15 cellular contexts compared by ENCODE assay signal in genomic region chr4:110310795-110311194, GRCh38.
A peak's percentile ranks its signal among the peaks of the same experiment; 100 is the strongest.
DNase-seq lines count a peak whose midpoint lies in the region; ATAC-seq, FAIRE-seq and TF ChIP-seq lines count a peak whose summit lies in the region.
"Had no signal": no experiment of that assay in that cellular context is flagged by ENCODE, and none has a peak within 500 bp of the region (broad histone marks: within the 10 kb centered on the region; RNA-seq: fewer than 3 reads in every experiment).

No MANE protein-coding gene starts in this region.

- intact Hi-C loops in HCT116 (cut with micrococcal nuclease) = no loop called here
- intact Hi-C loops in GM12878 (cut with micrococcal nuclease; ENCODE audit: unreplicated experiment) = no loop called here
- intact Hi-C loops in vagina (cut with DNase I) = no loop called here

- SMC1A ChIA-PET in GM12878 (lab: Charles Lee; ENCODE audit: uncharacterized antibody, unreplicated experiment) = interaction anchor here (1.0 to 4.3 kb wide), 8 partner anchors 13 to 312 kb away, joined by 3 to 16 read pairs (median 4); no protein-coding TSS in a partner anchor

- no peaks in the 10 kb centered on the region for H3K9me3 ChIP-seq in HCT116 (ENCODE audit: control insufficient read depth in 1 of 2, insufficient read depth in 1 of 2, low read depth in 1 of 2, low read length in 2 of 2)
- no peaks in the 10 kb centered on the region for H3K9me3 ChIP-seq in Karpas-422 (ENCODE audit: low read length)
- no peaks in the 10 kb centered on the region for H3K9me3 ChIP-seq in GM12878 (replicated peaks; ENCODE audit: control insufficient read depth, insufficient read depth, low read length)
- no peaks in the 10 kb centered on the region for H3K9me3 ChIP-seq in vagina

- peak; percentile 70 for ATAC-seq in GM18511 (IDR thresholded peaks at IDR 0.05; ENCODE audit: unreplicated experiment)
- peak; percentile 53; the same call in 1 of the 2 replicates for ATAC-seq in HCT116
- ATAC-seq in GM12878 = peak; percentile 88
- ATAC-seq: natural killer cell, Panc1 had no signal

- no peak overlapping the region for H3K4me2 ChIP-seq in HCT116 (ENCODE audit: low read length)
- no peak overlapping the region for H3K4me2 ChIP-seq in Karpas-422 (ENCODE audit: low read depth, low read length, poor library complexity, severe bottlenecking)
- 0 out of 2 replicates have a peak overlapping the region, but pooled peaks have one; percentile 3 for H3K4me2 ChIP-seq in GM12878 (ENCODE audit: control insufficient read depth, insufficient read depth)

- H3K9me2 ChIP-seq in HCT116 (ENCODE audit: insufficient read depth) = 0 out of 2 replicates have a peak, but pooled peaks cover 3% of the 10 kb centered on the region
- no peaks in the 10 kb centered on the region for H3K9me2 ChIP-seq in Karpas-422 (replicated peaks; ENCODE audit: insufficient read depth, low read length)

- in situ Hi-C loops in GM12878 (cut with MboI) = loop anchor here (10.0 kb wide), 1 partner anchor 306 kb away; no protein-coding TSS in a partner anchor

- no peak for TF ChIP-seq EP300 in GM12878 (IDR thresholded peaks at IDR 0.05; ENCODE audit: borderline replicate concordance in 1 of 2, control insufficient read depth in 1 of 2, low read depth in 2 of 2, low read length in 2 of 2)

- FAIRE-seq in GM12878 (lab: Jason Lieb, UNC) = no peak
- FAIRE-seq: keratinocyte, small intestine had no signal

- DNase-seq in HCT116 (ENCODE audit: low read depth, low spot score) = no peak
- peak; percentile 58 for DNase-seq in Karpas-422
- DNase-seq in GM12878 (ENCODE audit: low read depth, low spot score) = peak; percentile 17
- DNase-seq in vagina (ENCODE audit: extremely low spot score in 2 of 2) = no peak
- DNase-seq in DMS153 treated with DMSO at 0.1 percent for 48 hours (lab: John Stamatoyannopoulos, UW; ENCODE audit: unreplicated experiment) = no peak
- DNase-seq in activated T-cell treated with anti-CD3 and anti-CD28 coated beads, Interleukin-2, amount 50 U/mL, for 1 hour = no peak
- no peak for DNase-seq in activated T-cell treated with anti-CD3 and anti-CD28 coated beads for 4 hours
- DNase-seq: activated naive CD4-positive, alpha-beta T cell treated with anti-CD3 and anti-CD28 coated beads for 36 hours; cerebellar nuclear complex; natural killer cell; NCI-H1436; small intestine had no signal

- RAD21 ChIA-PET in HCT116 (lab: Charles Lee; ENCODE audit: low non-redundant PET in 1 of 2, low total read pairs in 2 of 2, uncharacterized antibody in 2 of 2, unreplicated experiment in 2 of 2) (no interaction called here), GM12878 (lab: Charles Lee; ENCODE audit: unreplicated experiment) (interaction anchor here (0.8 to 1.9 kb wide), 7 partner anchors 24 to 311 kb away, joined by 3 to 8 read pairs (median 3); no protein-coding TSS in a partner anchor)

- H3K9ac ChIP-seq in HCT116 (ENCODE audit: low read length) (no peak overlapping the region), Karpas-422 (ENCODE audit: low read length) (no peak overlapping the region), GM12878 (ENCODE audit: control insufficient read depth, insufficient read depth, low read length) (no peak overlapping the region)

- peak overlapping the region; percentile 29 for H2AFZ ChIP-seq in HCT116 (ENCODE audit: low read depth, low read length, poor library complexity, severe bottlenecking)
- H2AFZ ChIP-seq in Karpas-422 (ENCODE audit: low read length) = no peak overlapping the region
- no peak overlapping the region for H2AFZ ChIP-seq in GM12878 (ENCODE audit: control insufficient read depth, low read depth, low read length)

- no peak overlapping the region for H3K27ac ChIP-seq in HCT116 (ENCODE audit: low read depth, low read length)
- no peak overlapping the region for H3K27ac ChIP-seq in Karpas-422 (ENCODE audit: low read length)
- no peak overlapping the region for H3K27ac ChIP-seq in GM12878 (ENCODE audit: control insufficient read depth, insufficient read depth)
- no peak overlapping the region for H3K27ac ChIP-seq in vagina

- POLR2A ChIA-PET in HCT116 (lab: Charles Lee) (no interaction called here), GM12878 (lab: Charles Lee) (no interaction called here)

- H3K79me2 ChIP-seq in HCT116 (ENCODE audit: insufficient read depth, low read length) = no peaks in the 10 kb centered on the region
- no peaks in the 10 kb centered on the region for H3K79me2 ChIP-seq in Karpas-422 (ENCODE audit: low read length)
- no peaks in the 10 kb centered on the region for H3K79me2 ChIP-seq in GM12878 (ENCODE audit: control insufficient read depth, insufficient read depth, low read length)

- TF ChIP-seq CTCF in HCT116 (IDR thresholded peaks at IDR 0.05 in 2 of 3, conservative IDR thresholded peaks at IDR 0.05 in 1 of 3; ENCODE audit: borderline replicate concordance in 1 of 3, insufficient read depth in 1 of 3, low read depth in 2 of 3, low read length in 2 of 3) = no peak
- TF ChIP-seq CTCF in GM12878 (IDR thresholded peaks at IDR 0.05 in 2 of 3, conservative IDR thresholded peaks at IDR 0.05 in 1 of 3; ENCODE audit: control insufficient read depth in 2 of 3, extremely low read depth in 1 of 3, insufficient read depth in 1 of 3, low read depth in 3 of 3, low read length in 3 of 3) = no peak
- TF ChIP-seq CTCF in vagina (IDR thresholded peaks at IDR 0.05) = no peak

- H3K4me3 ChIP-seq in HCT116 (replicated peaks in 1 of 2; ENCODE audit: low read depth in 1 of 2, low read length in 2 of 2) (no peak overlapping the region), Karpas-422 (ENCODE audit: low read length) (no peak overlapping the region), GM12878 (no peak overlapping the region), vagina (no peak overlapping the region)

- H3K27me3 ChIP-seq in HCT116 (ENCODE audit: insufficient read depth, low read length) (no peaks in the 10 kb centered on the region), Karpas-422 (ENCODE audit: low read length) (peaks cover 4% of the 10 kb centered on the region; the same call in 1 of the 2 replicates), GM12878 (replicated peaks in 1 of 2; ENCODE audit: control insufficient read depth in 2 of 2, insufficient read depth in 2 of 2, low read length in 1 of 2) (no peaks in the 10 kb centered on the region), vagina (no peaks in the 10 kb centered on the region)

- no peak for TF ChIP-seq RAD21 in HCT116 (IDR thresholded peaks at IDR 0.05; ENCODE audit: low read depth)
- no peak for TF ChIP-seq RAD21 in GM12878 (IDR thresholded peaks at IDR 0.05; ENCODE audit: insufficient read depth, low read depth, low read length)

- CTCF ChIA-PET in HCT116 (lab: Charles Lee) = no interaction called here
- CTCF ChIA-PET in GM12878 (lab: Yijun Ruan, JAX) = interaction anchor here (0.6 to 4.0 kb wide), 10 partner anchors 12 to 323 kb away, joined by 3 to 16 read pairs (median 4); no protein-coding TSS in a partner anchor

- 0% methylated on average over 1 of the region's 1 CpG for WGBS in GM12878 (ENCODE audit: insufficient coverage, insufficient replicate concordance, low lambda C conversion rate, missing lambda C conversion rate)

- no peaks in the 10 kb centered on the region for H4K20me1 ChIP-seq in HCT116 (ENCODE audit: insufficient read depth)
- H4K20me1 ChIP-seq in Karpas-422 (ENCODE audit: insufficient read depth, low read depth, low read length) = no peaks in the 10 kb centered on the region
- no peaks in the 10 kb centered on the region for H4K20me1 ChIP-seq in GM12878 (ENCODE audit: control insufficient read depth, insufficient read depth)

- H3K36me3 ChIP-seq in HCT116 (ENCODE audit: control insufficient read depth in 1 of 2, insufficient read depth in 2 of 2, low read length in 2 of 2) (no peaks in the 10 kb centered on the region), Karpas-422 (ENCODE audit: insufficient read depth, low read length) (no peaks in the 10 kb centered on the region), GM12878 (ENCODE audit: control insufficient read depth in 2 of 2, insufficient read depth in 2 of 2, low read length in 1 of 2) (no peaks in the 10 kb centered on the region), vagina (no peaks in the 10 kb centered on the region)

- BruUV-seq in HCT116 (replicated peaks; lab: Mats Ljungman, UMichigan) = no TSS peak
- BruUV-seq in GM12878 (replicated peaks; lab: Mats Ljungman, UMichigan) = no TSS peak

- TF ChIP-seq POLR2A in HCT116 (IDR thresholded peaks at IDR 0.05; ENCODE audit: borderline replicate concordance, extremely low read depth, insufficient read depth, insufficient read length) (no peak), GM12878 (IDR thresholded peaks at IDR 0.05; ENCODE audit: low read depth, low read length) (no peak), vagina (IDR thresholded peaks at IDR 0.05) (no peak)

- no peaks in the 10 kb centered on the region for H3K4me1 ChIP-seq in HCT116 (ENCODE audit: control insufficient read depth in 1 of 2, insufficient read depth in 2 of 2, low read length in 2 of 2)
- H3K4me1 ChIP-seq in Karpas-422 (ENCODE audit: low read length) = no peaks in the 10 kb centered on the region
- H3K4me1 ChIP-seq in GM12878 (ENCODE audit: control insufficient read depth, insufficient read depth, low read length) = no peaks in the 10 kb centered on the region
- no peaks in the 10 kb centered on the region for H3K4me1 ChIP-seq in vagina

TF ChIP-seq in HCT116, 20 proteins besides CTCF, POLR2A, EP300 and RAD21 (continues in another document):
- no peak for TF ChIP-seq JUND (IDR thresholded peaks at IDR 0.05)

TF ChIP-seq in GM12878, 131 proteins besides CTCF, POLR2A, EP300 and RAD21:
- TF ChIP-seq, protein P1, sequence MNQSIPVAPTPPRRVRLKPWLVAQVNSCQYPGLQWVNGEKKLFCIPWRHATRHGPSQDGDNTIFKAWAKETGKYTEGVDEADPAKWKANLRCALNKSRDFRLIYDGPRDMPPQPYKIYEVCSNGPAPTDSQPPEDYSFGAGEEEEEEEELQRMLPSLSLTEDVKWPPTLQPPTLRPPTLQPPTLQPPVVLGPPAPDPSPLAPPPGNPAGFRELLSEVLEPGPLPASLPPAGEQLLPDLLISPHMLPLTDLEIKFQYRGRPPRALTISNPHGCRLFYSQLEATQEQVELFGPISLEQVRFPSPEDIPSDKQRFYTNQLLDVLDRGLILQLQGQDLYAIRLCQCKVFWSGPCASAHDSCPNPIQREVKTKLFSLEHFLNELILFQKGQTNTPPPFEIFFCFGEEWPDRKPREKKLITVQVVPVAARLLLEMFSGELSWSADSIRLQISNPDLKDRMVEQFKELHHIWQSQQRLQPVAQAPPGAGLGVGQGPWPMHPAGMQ (IDR thresholded peaks at IDR 0.05; ENCODE audit: borderline replicate concordance) = no peak
- TF ChIP-seq SPI1 (IDR thresholded peaks at IDR 0.05; ENCODE audit: borderline replicate concordance, insufficient read depth, low read depth, low read length) = peak; percentile 96

Comparison
In these comparisons a context has a peak if more than half of its experiments do, and no peak if none do; other contexts are left out.
1. DNase-seq: peak in Karpas-422 (single experiment) and GM12878 (single experiment); none in HCT116 (single experiment), vagina (0 of 2), DMS153 treated with DMSO at 0.1 percent for 48 hours (single experiment), activated T-cell treated with anti-CD3 and anti-CD28 coated beads, Interleukin-2, amount 50 U/mL, for 1 hour (single experiment) and activated T-cell treated with anti-CD3 and anti-CD28 coated beads for 4 hours (single experiment).
2. Peak in every context shown above with its lines, with median percentiles within 50 percentile points of each other: ATAC-seq.